16 cellular contexts compared by ENCODE assay signal in the genomic region with DNA sequence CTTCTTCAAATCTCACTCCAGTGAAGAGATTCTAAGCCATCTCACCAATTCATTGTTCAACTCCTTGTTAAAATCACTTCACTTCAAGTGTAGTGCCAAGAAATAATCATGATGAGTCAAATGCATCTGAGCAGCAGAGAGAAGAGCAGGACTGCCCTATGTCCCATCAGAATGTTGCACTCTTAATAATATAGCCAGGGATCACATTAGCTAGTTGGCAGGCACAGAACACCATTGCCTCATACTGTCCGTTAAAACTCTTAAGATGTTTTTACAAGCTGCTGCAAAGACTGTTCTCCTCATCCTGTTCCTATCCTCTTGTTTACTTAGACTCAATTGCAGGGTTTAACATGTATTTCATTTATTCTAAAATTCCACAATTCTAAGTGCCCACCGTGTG.
DNase-seq lines count a peak whose midpoint lies in the region; ATAC-seq, FAIRE-seq and TF ChIP-seq lines count a peak whose summit lies in the region.
"Had no signal": no experiment of that assay in that cellular context is flagged by ENCODE, and none has a peak within 500 bp of the region (broad histone marks: within the 10 kb centered on the region; RNA-seq: fewer than 3 reads in every experiment).

No MANE protein-coding gene starts in this region.

- H3K36me3 ChIP-seq in IMR-90 (ENCODE audit: control insufficient read depth, insufficient read depth, low read length), result no peaks in the 10 kb centered on the region
- no peaks in the 10 kb centered on the region for H3K36me3 ChIP-seq in breast epithelium
- H3K36me3 ChIP-seq in thoracic aorta, result no peaks in the 10 kb centered on the region
- H3K36me3 ChIP-seq: adrenal gland had no signal

- TF ChIP-seq CTCF in IMR-90 (conservative IDR thresholded peaks at IDR 0.05; ENCODE audit: low read depth, low read length) (no peak), breast epithelium (IDR thresholded peaks at IDR 0.05) (no peak), thoracic aorta (IDR thresholded peaks at IDR 0.05) (no peak), D721Med (IDR thresholded peaks at IDR 0.05; ENCODE audit: insufficient read depth, missing control alignments) (no peak)

- no peak overlapping the region for H3K9ac ChIP-seq in IMR-90 (ENCODE audit: low read depth, low read length)

- no peak overlapping the region for H2AFZ ChIP-seq in IMR-90 (replicated peaks; ENCODE audit: low read length, poor library complexity)

- H3K23ac ChIP-seq in IMR-90 (ENCODE audit: low read depth, low read length), result no peak overlapping the region

- H3K27ac ChIP-seq in IMR-90 (ENCODE audit: insufficient read depth, low read length) (no peak overlapping the region; the same call in 1 of the 2 replicates), breast epithelium (peak overlapping the region; percentile 46), right cardiac atrium (ENCODE audit: low read length) (no peak overlapping the region), thoracic aorta (peak overlapping the region; percentile 4 to 39)

- no peak overlapping the region for H2BK5ac ChIP-seq in IMR-90 (ENCODE audit: low read depth, low read length, poor library complexity, severe bottlenecking)

- no peaks in the 10 kb centered on the region for H3K9me1 ChIP-seq in IMR-90 (ENCODE audit: insufficient read depth, low read length)

- POLR2A ChIA-PET in IMR-90 (lab: Charles Lee; ENCODE audit: unreplicated experiment), result no interaction called here

- no TSS peak for BruUV-seq in IMR-90 (replicated peaks; lab: Mats Ljungman, UMichigan)

- no peak overlapping the region for H4K8ac ChIP-seq in IMR-90 (ENCODE audit: low read depth in 2 of 2, low read length in 2 of 2)

- H2BK15ac ChIP-seq in IMR-90 (ENCODE audit: low read depth, low read length), result no peak overlapping the region

- H3K4me1 Mint-ChIP-seq in stimulated activated effector memory CD8-positive, alpha-beta T cell treated with anti-CD3 and anti-CD28 coated beads, Interleukin-12 subunit alpha, Interleukin-12 subunit beta, amount 100 ng/mL, for 72 hours, result no peaks in the 10 kb centered on the region
- H3K4me1 Mint-ChIP-seq: activated CD4-positive, alpha-beta T cell treated with anti-CD3 and anti-CD28 coated beads for 36 hours; naive thymus-derived CD4-positive, alpha-beta T cell; T-cell had no signal

- no peaks in the 10 kb centered on the region; the same call in 1 of the 2 replicates for H3K4me1 ChIP-seq in IMR-90 (ENCODE audit: control insufficient read depth, insufficient read depth, low read length)
- no peaks in the 10 kb centered on the region for H3K4me1 ChIP-seq in breast epithelium
- no peaks in the 10 kb centered on the region for H3K4me1 ChIP-seq in right cardiac atrium (ENCODE audit: control insufficient read depth, insufficient read depth, low read length)
- H3K4me1 ChIP-seq in thoracic aorta (ENCODE audit: control insufficient read depth in 1 of 2, low read depth in 2 of 2), result peaks cover 11 to 35% of the 10 kb centered on the region in 2 donors
- H3K4me1 ChIP-seq: adrenal gland had no signal

- no peak for TF ChIP-seq RAD21 in IMR-90 (IDR thresholded peaks at IDR 0.05; ENCODE audit: low read length)

- no peaks in the 10 kb centered on the region for H3K27me3 ChIP-seq in IMR-90 (ENCODE audit: control insufficient read depth, insufficient read depth, low read length)
- H3K27me3 ChIP-seq in breast epithelium, result no peaks in the 10 kb centered on the region
- no peaks in the 10 kb centered on the region for H3K27me3 ChIP-seq in right cardiac atrium (ENCODE audit: control insufficient read depth, insufficient read depth)
- no peaks in the 10 kb centered on the region for H3K27me3 ChIP-seq in thoracic aorta (replicated peaks; ENCODE audit: insufficient read depth)
- H3K27me3 ChIP-seq: adrenal gland had no signal

- H3K27ac Mint-ChIP-seq in stimulated activated effector memory CD8-positive, alpha-beta T cell treated with anti-CD3 and anti-CD28 coated beads, Interleukin-12 subunit alpha, Interleukin-12 subunit beta, amount 100 ng/mL, for 72 hours, result no peak overlapping the region
- H3K27ac Mint-ChIP-seq: activated CD4-positive, alpha-beta T cell treated with anti-CD3 and anti-CD28 coated beads for 36 hours; naive thymus-derived CD4-positive, alpha-beta T cell; T-cell had no signal

- H3K9me3 ChIP-seq in IMR-90 (ENCODE audit: control insufficient read depth, insufficient read depth, low read length) (no peaks in the 10 kb centered on the region), breast epithelium (no peaks in the 10 kb centered on the region), right cardiac atrium (ENCODE audit: control insufficient read depth, low read length) (no peaks in the 10 kb centered on the region), thoracic aorta (no peaks in the 10 kb centered on the region)
- H3K9me3 ChIP-seq: adrenal gland had no signal

- H2AK9ac ChIP-seq in IMR-90 (replicated peaks; ENCODE audit: low read depth, low read length, poor library complexity), result no peak overlapping the region

- no peaks in the 10 kb centered on the region for H4K20me1 ChIP-seq in IMR-90 (ENCODE audit: insufficient read depth, low read length)

- TF ChIP-seq POLR2A in IMR-90 (IDR thresholded peaks at IDR 0.05; ENCODE audit: low read depth, low read length) (no peak), breast epithelium (IDR thresholded peaks at IDR 0.05) (no peak)

- no peak overlapping the region for H3K4me2 ChIP-seq in IMR-90 (ENCODE audit: low read depth, low read length)

- H3K4me3 Mint-ChIP-seq in stimulated activated effector memory CD8-positive, alpha-beta T cell treated with anti-CD3 and anti-CD28 coated beads, Interleukin-12 subunit alpha, Interleukin-12 subunit beta, amount 100 ng/mL, for 72 hours, result no peak overlapping the region
- H3K4me3 Mint-ChIP-seq: activated CD4-positive, alpha-beta T cell treated with anti-CD3 and anti-CD28 coated beads for 36 hours; naive thymus-derived CD4-positive, alpha-beta T cell; T-cell had no signal

- in situ Hi-C loops in IMR-90 (cut with MboI; ENCODE audit: low sequenced_read_pairs), result no loop called here

- no peaks in the 10 kb centered on the region for H3K79me1 ChIP-seq in IMR-90 (ENCODE audit: low read depth in 1 of 2, low read length in 2 of 2)

- no peak overlapping the region for H2BK20ac ChIP-seq in IMR-90 (ENCODE audit: low read depth, low read length)

- no peak overlapping the region for H4K5ac ChIP-seq in IMR-90 (ENCODE audit: low read depth, low read length)

- no peaks in the 10 kb centered on the region for H3K36me3 Mint-ChIP-seq in stimulated activated effector memory CD8-positive, alpha-beta T cell treated with anti-CD3 and anti-CD28 coated beads, Interleukin-12 subunit alpha, Interleukin-12 subunit beta, amount 100 ng/mL, for 72 hours
- H3K36me3 Mint-ChIP-seq: naive thymus-derived CD4-positive, alpha-beta T cell; T-cell had no signal

- H2AK5ac ChIP-seq in IMR-90 (ENCODE audit: low read depth, low read length), result no peak overlapping the region

- dilution Hi-C loops in IMR-90 (cut with HindIII; ENCODE audit: low sequenced_read_pairs, unreplicated experiment), result no loop called here

- no peak overlapping the region for H3K14ac ChIP-seq in IMR-90 (replicated peaks; ENCODE audit: low read depth, low read length)

- H3K4me3 ChIP-seq in IMR-90 (ENCODE audit: insufficient read depth, low read depth, low read length), result no peak overlapping the region
- H3K4me3 ChIP-seq in breast epithelium, result no peak overlapping the region
- H3K4me3 ChIP-seq in right cardiac atrium (ENCODE audit: low read length), result no peak overlapping the region
- no peak overlapping the region for H3K4me3 ChIP-seq in thoracic aorta
- H3K4me3 ChIP-seq: adrenal gland had no signal

- H3K4ac ChIP-seq in IMR-90 (ENCODE audit: low read depth, low read length), result no peak overlapping the region

- no peak overlapping the region for H4K91ac ChIP-seq in IMR-90 (ENCODE audit: insufficient read depth, low read depth, low read length)

- peak; percentile 76 for DNase-seq in IMR-90
- no peak for DNase-seq in breast epithelium (ENCODE audit: low spot score in 2 of 2)
- no peak for DNase-seq in right cardiac atrium
- DNase-seq in thoracic aorta (ENCODE audit: low spot score), result no peak
- DNase-seq in D721Med (ENCODE audit: insufficient read length, low spot score), result no peak
- no peak for DNase-seq in HTR-8/SVneo (ENCODE audit: insufficient read length, low spot score)
- DNase-seq in stimulated activated effector memory CD8-positive, alpha-beta T cell treated with anti-CD3 and anti-CD28 coated beads, Interleukin-12 subunit alpha, Interleukin-12 subunit beta, amount 100 ng/mL, for 72 hours (ENCODE audit: low spot score in 2 of 2), result no peak
- DNase-seq: activated CD4-positive, alpha-beta T cell treated with anti-CD3 and anti-CD28 coated beads for 36 hours; glutamatergic neuron; left colon; naive thymus-derived CD4-positive, alpha-beta T cell; NCI-H510A; substantia nigra; T-cell had no signal

- no CpG with 5 or more reads among the region's 2 CpGs for WGBS in IMR-90 (ENCODE audit: extremely low coverage in 2 of 2, insufficient read length in 1 of 2), 2 experiments
- 59% methylated on average over 2 of the region's 2 CpGs for WGBS in right cardiac atrium

- intact Hi-C loops in IMR-90 (cut with micrococcal nuclease), result no loop called here
- intact Hi-C loops in breast epithelium (cut with DNase I; ENCODE audit: low total_unique reads), result no loop called here
- intact Hi-C loops in right cardiac atrium (cut with DNase I), result no loop called here

- CTCF ChIA-PET in IMR-90 (lab: Yijun Ruan, JAX), result interaction anchor here (1.7 kb wide), 1 partner anchor 8 kb away, joined by 6 read pairs; no protein-coding TSS in a partner anchor

- H3K56ac ChIP-seq in IMR-90 (ENCODE audit: extremely low read depth, insufficient read depth, low read length), result no peak overlapping the region

- peak; percentile 71 for ATAC-seq in IMR-90 (ENCODE audit: low read depth)
- peak; percentile 79 to 80 for ATAC-seq in right cardiac atrium
- ATAC-seq in thoracic aorta (ENCODE audit: insufficient number of reproducible peaks, low FRiP score, low read depth), result no peak
- no peak for ATAC-seq in GM18502 (IDR thresholded peaks at IDR 0.05; ENCODE audit: poor library complexity, unreplicated experiment)
- no peak for ATAC-seq in stimulated activated effector memory CD8-positive, alpha-beta T cell treated with anti-CD3 and anti-CD28 coated beads, Interleukin-12 subunit alpha, Interleukin-12 subunit beta, amount 100 ng/mL, for 72 hours
- ATAC-seq: activated CD4-positive, alpha-beta T cell treated with anti-CD3 and anti-CD28 coated beads for 36 hours; left colon; naive thymus-derived CD4-positive, alpha-beta T cell; T-cell had no signal

- H2BK120ac ChIP-seq in IMR-90 (ENCODE audit: low read depth, low read length), result no peak overlapping the region

- H3K18ac ChIP-seq in IMR-90 (ENCODE audit: low read depth, low read length), result no peak overlapping the region

- no peak for FAIRE-seq in D721Med (lab: Jason Lieb, UNC)
- FAIRE-seq in HTR-8/SVneo (lab: Jason Lieb, UNC), result no peak

- peaks cover 5% of the 10 kb centered on the region for H3K9me3 Mint-ChIP-seq in stimulated activated effector memory CD8-positive, alpha-beta T cell treated with anti-CD3 and anti-CD28 coated beads, Interleukin-12 subunit alpha, Interleukin-12 subunit beta, amount 100 ng/mL, for 72 hours

TF ChIP-seq in IMR-90, 13 proteins besides CTCF, POLR2A, EP300 and RAD21 (continues in another document):
- TF ChIP-seq SMC3 (IDR thresholded peaks at IDR 0.05; ENCODE audit: low read depth, low read length) (no peak), CHD1 (IDR thresholded peaks at IDR 0.05; ENCODE audit: low read depth, low read length) (no peak), RFX5 (IDR thresholded peaks at IDR 0.05; ENCODE audit: low read depth, low read length) (no peak)

Comparison
In these comparisons a context has a peak if more than half of its experiments do, and no peak if none do; other contexts are left out.
1. ATAC-seq: peak in IMR-90 (single experiment) and right cardiac atrium (2 of 2); none in thoracic aorta (single experiment), GM18502 (single experiment) and stimulated activated effector memory CD8-positive, alpha-beta T cell treated with anti-CD3 and anti-CD28 coated beads, Interleukin-12 subunit alpha, Interleukin-12 subunit beta, amount 100 ng/mL, for 72 hours (single experiment).
2. H3K27ac ChIP-seq: peak in breast epithelium (2 of 2) and thoracic aorta (2 of 2); none in IMR-90 (single experiment) and right cardiac atrium (single experiment).